30 cellular contexts compared by ENCODE assay signal in the genomic region with DNA sequence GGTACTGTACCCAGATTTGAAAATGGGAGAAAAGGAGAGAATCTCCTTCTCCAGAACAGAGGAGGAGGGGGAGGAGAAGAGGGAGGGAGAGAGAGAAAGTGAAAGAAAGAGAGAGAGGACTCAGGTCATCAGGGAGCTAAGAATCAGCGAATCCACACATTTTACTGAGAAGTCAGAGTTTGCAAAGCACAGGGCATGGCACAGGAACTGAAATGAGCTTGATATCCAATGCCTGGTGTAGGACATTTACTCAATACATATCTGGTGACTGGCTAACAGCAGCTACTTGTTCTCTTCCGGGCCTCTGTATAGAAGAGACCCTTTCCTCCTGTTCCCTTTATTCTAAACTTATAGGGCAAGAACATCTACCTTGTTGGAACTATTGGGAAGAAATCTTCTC.
"Had no signal": no experiment of that assay in that cellular context is flagged by ENCODE, and none has a peak within 500 bp of the region (broad histone marks: within the 10 kb centered on the region; RNA-seq: fewer than 3 reads in every experiment).

No MANE protein-coding gene starts in this region.

- ATAC-seq: activated CD8-positive, alpha-beta T cell treated with anti-CD3 and anti-CD28 coated beads, Interleukin-2, amount 10 ng/mL, durations not matched to agents 7 days and 5 days; activated T-cell treated with anti-CD3 and anti-CD28 coated beads, Interleukin-2, amount 50 U/mL, for 72 hours; body of pancreas; effector memory CD8-positive, alpha-beta T cell; left cardiac atrium; left ventricle myocardium superior; right lobe of liver; stimulated activated memory B cell treated with anti-CD40 and anti-IgM and Interleukin-4, amounts not matched to agents 10 μg/mL and 1 μg/mL and 100 μg/mL, for 72 hours; stimulated activated naive CD8-positive, alpha-beta T cell treated with anti-CD3 and anti-CD28 coated beads, Interleukin-15, amount 100 ng/mL, for 72 hours; T-cell; WTC11 had no signal

- H3K36me3 ChIP-seq: adrenal gland, cardiac muscle cell, colonic mucosa, ovary, right lobe of liver, thyroid gland, upper lobe of left lung, vagina had no signal

- H3K9me3 ChIP-seq: body of pancreas, colonic mucosa, ovary, right lobe of liver, thyroid gland had no signal

- H3K27ac ChIP-seq: adrenal gland, body of pancreas, cardiac muscle cell, colonic mucosa, ovary, right lobe of liver, thyroid gland, upper lobe of left lung, vagina had no signal

- DNase-seq: activated CD8-positive, alpha-beta T cell treated with anti-CD3 and anti-CD28 coated beads, Interleukin-2, amount 10 ng/mL, durations not matched to agents 7 days and 5 days; activated naive CD4-positive, alpha-beta T cell; activated T-cell treated with anti-CD3 and anti-CD28 coated beads for 4 hours; activated T-cell treated with anti-CD3 and anti-CD28 coated beads, Interleukin-2, amount 50 U/mL, for 72 hours; adrenal gland; aorta; body of pancreas; cerebellar nuclear complex; colonic mucosa; effector memory CD8-positive, alpha-beta T cell; erythroblast; islet precursor cell; left cardiac atrium; left ventricle myocardium superior; naive B cell; ovary; right lobe of liver; stimulated activated CD4-positive, alpha-beta T cell treated with anti-CD3 and anti-CD28 coated beads, Interleukin-12 subunit alpha, Interleukin-12 subunit beta, amount 100 ng/mL, for 4 hours; stimulated activated CD4-positive, alpha-beta T cell treated with anti-CD3 and anti-CD28 coated beads, Interleukin-4, amount 100 ng/mL, for 4 hours; stimulated activated CD8-positive, alpha-beta memory T cell treated with anti-CD3 and anti-CD28 coated beads, Interleukin-4, amount 100 ng/mL, for 48 hours; stimulated activated naive CD8-positive, alpha-beta T cell treated with anti-CD3 and anti-CD28 coated beads, Interleukin-15, amount 100 ng/mL, for 72 hours; substantia nigra; T-cell; thyroid gland; upper lobe of left lung had no signal

- H3K4me1 ChIP-seq: adrenal gland, body of pancreas, colonic mucosa, right lobe of liver, thyroid gland, upper lobe of left lung had no signal

- H3K4me3 ChIP-seq: adrenal gland, body of pancreas, cardiac muscle cell, colonic mucosa, ovary, right lobe of liver, skin epidermis, thyroid gland, upper lobe of left lung, vagina had no signal

- H3K27me3 ChIP-seq: adrenal gland, body of pancreas, cardiac muscle cell, colonic mucosa, ovary, right lobe of liver, thyroid gland, upper lobe of left lung, vagina had no signal
